ENCODE assay signal across 9 cellular contexts in the genomic region with DNA sequence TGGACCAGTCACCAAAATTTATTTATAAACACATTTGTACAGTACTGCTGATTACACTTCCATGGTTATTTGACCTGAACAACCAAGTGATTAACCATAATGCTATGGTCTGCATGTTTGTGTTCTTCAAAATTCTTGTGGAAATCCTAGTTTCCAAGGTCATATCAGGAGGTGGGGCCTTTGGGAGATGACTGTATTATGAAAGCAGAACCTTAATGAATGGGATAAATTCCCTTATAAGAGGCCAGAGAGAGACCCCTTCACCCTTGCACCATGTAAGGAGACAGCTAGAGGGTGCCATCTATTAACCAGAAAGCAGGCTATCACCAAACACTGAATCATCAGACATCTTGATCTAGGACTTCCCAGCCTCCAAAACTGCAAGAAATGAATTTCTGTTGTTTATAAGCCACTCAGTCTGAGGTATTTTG. TPM values are rescaled to one million over a fixed set of nuclear protein-coding genes. Genes with fewer than 3 reads are reported as not detected.
DNase-seq lines count a peak whose midpoint lies in the region; ATAC-seq, FAIRE-seq and TF ChIP-seq lines count a peak whose summit lies in the region.
"Had no signal": no experiment of that assay in that cellular context is flagged by ENCODE, and none has a peak within 500 bp of the region (broad histone marks: within the 10 kb centered on the region; RNA-seq: fewer than 3 reads in every experiment).

No MANE protein-coding gene starts in this region.

- FAIRE-seq in K562 (lab: Jason Lieb, UNC): peak; percentile 62

- H3K27me3 ChIP-seq in AG04450 (ENCODE audit: control insufficient read depth, insufficient read depth, low read length): no peaks in the 10 kb centered on the region
- no peaks in the 10 kb centered on the region for H3K27me3 ChIP-seq in K562 (ENCODE audit: control insufficient read depth in 2 of 2, insufficient read depth in 2 of 2, low read length in 2 of 2)

- H3K4me1 ChIP-seq in K562 (replicated peaks in 1 of 2; ENCODE audit: control insufficient read depth in 2 of 2, insufficient read depth in 2 of 2, low read length in 2 of 2): peaks cover 10 to 23% of the 10 kb centered on the region in 2 experiments; a peak in 4 of 5 replicates

- DNase-seq in AG04450 (ENCODE audit: low read depth, low spot score) (peak; percentile 26), Daoy (ENCODE audit: low read depth) (peak; percentile 15), NCI-H526 (lab: John Stamatoyannopoulos, UW) (peak; percentile 15 to 49), K562 (ENCODE audit: extremely low read depth in 1 of 4, low spot score in 3 of 4) (peak in 1 of 4 experiments; percentile 28), naive B cell (peak; percentile 33)

- H3K4me2 ChIP-seq in K562 (ENCODE audit: insufficient read depth, low read length): no peak overlapping the region

- TF ChIP-seq RAD21 in K562 (CRISPR knock-in tag; conservative IDR thresholded peaks at IDR 0.05 in 1 of 2, IDR thresholded peaks at IDR 0.05 in 1 of 2): peak; percentile 19 to 54; a peak in 3 of 4 replicates

- H2AFZ ChIP-seq in K562 (ENCODE audit: low read depth, low read length): no peak overlapping the region

- BruUV-seq in K562 (replicated peaks; lab: Mats Ljungman, UMichigan): TSS peak; percentile 46

- H3K9me3 ChIP-seq in AG04450 (ENCODE audit: control insufficient read depth, insufficient read depth, low read length) (no peaks in the 10 kb centered on the region; the same call in 1 of the 2 replicates), K562 (replicated peaks; ENCODE audit: control insufficient read depth, insufficient read depth, low read depth, low read length) (no peaks in the 10 kb centered on the region)

- in situ Hi-C loops in K562 (cut with MboI): no loop called here

- ATAC-seq in K562 (peak; percentile 40; the same call in 2 of the 3 replicates), naive B cell (ENCODE audit: low read depth in 2 of 2) (peak; percentile 38 to 41), HG03139 (IDR thresholded peaks at IDR 0.05; ENCODE audit: unreplicated experiment) (no peak), GM18517 (IDR thresholded peaks at IDR 0.05; ENCODE audit: unreplicated experiment) (no peak), HG02763 (IDR thresholded peaks at IDR 0.05; ENCODE audit: unreplicated experiment) (no peak)

- intact Hi-C loops in K562 (cut with micrococcal nuclease): loop anchor here (5.0 kb wide), 1 partner anchor 119 kb away; no protein-coding TSS in a partner anchor

- H3K4me3 ChIP-seq in AG04450 (ENCODE audit: low read depth, low read length): no peak overlapping the region
- no peak overlapping the region for H3K4me3 ChIP-seq in K562
- H3K4me3 ChIP-seq: lung had no signal

- no peak for TF ChIP-seq POLR2A in K562 (conservative IDR thresholded peaks at IDR 0.05)

- no peaks in the 10 kb centered on the region for H3K36me3 Mint-ChIP-seq in naive B cell

- CTCF ChIA-PET in AG04450 (lab: Charles Lee) (no interaction called here), K562 (lab: Yijun Ruan, JAX; ENCODE audit: low intra/inter-chr PET ratio) (no interaction called here)

- TF ChIP-seq CTCF in AG04450 (IDR thresholded peaks at IDR 0.05; ENCODE audit: low read depth, low read length) (peak; percentile 40), K562 (IDR thresholded peaks at IDR 0.05 in 2 of 3, conservative IDR thresholded peaks at IDR 0.05 in 1 of 3; ENCODE audit: insufficient read depth in 2 of 3, low read depth in 1 of 3, low read length in 3 of 3) (peak; percentile 43 to 56 (median 45); a peak in 5 of 6 replicates)

- H3K27ac ChIP-seq in AG04450 (ENCODE audit: low read depth, low read length) (no peak overlapping the region), K562 (ENCODE audit: extremely low read depth, low read depth, low read length) (no peak overlapping the region)

- H3K9ac ChIP-seq in K562 (ENCODE audit: insufficient read depth in 1 of 2, low read depth in 2 of 2, low read length in 2 of 2): no peak overlapping the region

- no peaks in the 10 kb centered on the region for H3K36me3 ChIP-seq in K562 (ENCODE audit: control insufficient read depth, insufficient read depth, low read length)

- H3K4me3 Mint-ChIP-seq in naive B cell: peak overlapping the region; percentile 15 to 95 (median 80)

- H3K9me3 Mint-ChIP-seq in naive B cell: peaks cover 0 to 3% (median 0%) of the 10 kb centered on the region in 7 donors

- H3K27ac Mint-ChIP-seq in naive B cell: peak overlapping the region; percentile 28 to 95 (median 63)

- TF ChIP-seq EP300 in K562 (IDR thresholded peaks at IDR 0.05; ENCODE audit: low read length): no peak

- H3K27me3 Mint-ChIP-seq in naive B cell: no peaks in the 10 kb centered on the region

- POLR2A ChIA-PET in AG04450 (lab: Yijun Ruan, JAX) (interaction anchor here (1.2 kb wide), 1 partner anchor 28 kb away, joined by 3 read pairs; a partner anchor contains a TSS), K562 (lab: Yijun Ruan, JAX) (interaction anchor here (0.6 kb wide), 1 partner anchor 1371 kb away, joined by 3 read pairs; no protein-coding TSS in a partner anchor)

- H3K9me1 ChIP-seq in K562 (ENCODE audit: control insufficient read depth, insufficient read depth, low read length): no peaks in the 10 kb centered on the region

- peaks cover 2% of the 10 kb centered on the region; the same call in 1 of the 2 replicates for H4K20me1 ChIP-seq in K562 (replicated peaks; ENCODE audit: control insufficient read depth, insufficient read depth, low read length)

- H3K79me2 ChIP-seq in K562 (ENCODE audit: control insufficient read depth, insufficient read depth, low read length): peaks cover 3% of the 10 kb centered on the region; the same call in 1 of the 3 replicates

- peaks cover 28 to 40% (median 32%) of the 10 kb centered on the region in 3 donors for H3K4me1 Mint-ChIP-seq in naive B cell

TF ChIP-seq in K562, 482 proteins besides CTCF, POLR2A, EP300 and RAD21:
- TF ChIP-seq SMARCA5 (IDR thresholded peaks at IDR 0.05) (no peak), CTBP1 (IDR thresholded peaks at IDR 0.05; ENCODE audit: borderline replicate concordance) (peak; percentile 14; the same call in 1 of the 2 replicates)
- TF ChIP-seq, protein P1, sequence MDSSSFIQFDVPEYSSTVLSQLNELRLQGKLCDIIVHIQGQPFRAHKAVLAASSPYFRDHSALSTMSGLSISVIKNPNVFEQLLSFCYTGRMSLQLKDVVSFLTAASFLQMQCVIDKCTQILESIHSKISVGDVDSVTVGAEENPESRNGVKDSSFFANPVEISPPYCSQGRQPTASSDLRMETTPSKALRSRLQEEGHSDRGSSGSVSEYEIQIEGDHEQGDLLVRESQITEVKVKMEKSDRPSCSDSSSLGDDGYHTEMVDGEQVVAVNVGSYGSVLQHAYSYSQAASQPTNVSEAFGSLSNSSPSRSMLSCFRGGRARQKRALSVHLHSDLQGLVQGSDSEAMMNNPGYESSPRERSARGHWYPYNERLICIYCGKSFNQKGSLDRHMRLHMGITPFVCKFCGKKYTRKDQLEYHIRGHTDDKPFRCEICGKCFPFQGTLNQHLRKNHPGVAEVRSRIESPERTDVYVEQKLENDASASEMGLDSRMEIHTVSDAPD (CRISPR knock-in tag; IDR thresholded peaks at IDR 0.05): no peak

RNA-seq across cellular contexts. Expression of a gene that starts 1.9 kb away (rescaled TPM):
- polyA plus RNA-seq in AG04450 (2011; rRNA removed) (5.4 and 7.6 TPM in 2 replicates), K562 (2011; rRNA removed) (1.3 and 1.4 TPM in 2 replicates), K562 (2014; fragmentation: Illumina TruSeq; extraction: Trizol) (3.0 and 5.6 TPM in 2 replicates), K562 (2014; fragmentation: Nextera tagmentation; extraction: Ambion mirVana) (1 to 10 TPM; 3.0 to 3.2 TPM), K562 (2014; rRNA removed) (1.4 and 5.9 TPM in 2 replicates), naive B cell (ENCODE audit: low read depth in 6 of 6) (10 to 100 TPM; 11.2 to 38.5 (median 19.0) TPM)
- polyA minus RNA-seq in AG04450 (2011; rRNA and poly(A)+ RNA removed): 5.6 and 8.1 TPM in 2 replicates
- 5.7 and 8.8 TPM in 2 replicates for total RNA-seq in Daoy (2014; rRNA removed; shearing (Covaris generic))
- 6.0 and 20.4 TPM in 2 replicates for total RNA-seq in K562 (2011; cell fraction: chromatin; rRNA removed; ENCODE audit: low replicate concordance)
- total RNA-seq in K562 (2011; cell fraction: nucleolus; rRNA removed): 1.8 and 4.1 TPM in 2 replicates
- 4.1 and 4.6 TPM in 2 replicates for total RNA-seq in K562 (2011; cell fraction: nucleoplasm; rRNA removed)
- total RNA-seq in K562 (2014; rRNA removed) (2.8 and 2.9 TPM in 2 replicates), K562 (2014; rRNA removed; fragmentation: Illumina TruSeq; extraction: Trizol) (5.7 and 7.9 TPM in 2 replicates), K562 (2015; rRNA removed; fragmentation: Illumina TruSeq; extraction: Trizol) (4.1 and 5.1 TPM in 2 replicates), K562 (2021) (5.0 and 7.3 TPM in 2 replicates)
- polyA plus RNA-seq in K562 (2011; cell fraction: cytosol; rRNA removed): 0.49 and 0.83 TPM in 2 replicates
- 1.5 and 1.7 TPM in 2 replicates for polyA plus RNA-seq in K562 (2011; cell fraction: nucleus; rRNA removed)
- 2.3 and 2.9 TPM in 2 replicates for polyA plus RNA-seq in K562 (2012)
- 2.9 and 6.4 TPM in 2 replicates for polyA minus RNA-seq in K562 (2011; rRNA and poly(A)+ RNA removed)
- 1.8 and 3.0 TPM in 2 replicates for polyA minus RNA-seq in K562 (2011; cell fraction: cytosol; rRNA and poly(A)+ RNA removed)
- 4.8 and 13.6 TPM in 2 replicates for polyA minus RNA-seq in K562 (2011; cell fraction: nucleus; rRNA and poly(A)+ RNA removed)

RNA-seq across cellular contexts. Expression of a gene that starts 28.3 kb away (rescaled TPM):
- polyA plus RNA-seq in AG04450 (2011; rRNA removed) (77.8 and 123 TPM in 2 replicates), K562 (2011; rRNA removed) (45.7 and 59.8 TPM in 2 replicates), K562 (2014; fragmentation: Illumina TruSeq; extraction: Trizol) (47.4 and 56.3 TPM in 2 replicates), K562 (2014; fragmentation: Nextera tagmentation; extraction: Ambion mirVana) (10 to 100 TPM; 20.9 to 26.3 TPM), K562 (2014; rRNA removed) (63.1 and 63.6 TPM in 2 replicates), naive B cell (ENCODE audit: low read depth in 6 of 6) (10 to 100 TPM; 54.0 to 79.2 (median 61.9) TPM)
- polyA minus RNA-seq in AG04450 (2011; rRNA and poly(A)+ RNA removed): 13.0 and 29.6 TPM in 2 replicates
- 79.7 and 104 TPM in 2 replicates for total RNA-seq in Daoy (2014; rRNA removed; shearing (Covaris generic))
- 11.5 and 48.1 TPM in 2 replicates for total RNA-seq in K562 (2011; cell fraction: chromatin; rRNA removed; ENCODE audit: low replicate concordance)
- 16.4 and 16.5 TPM in 2 replicates for total RNA-seq in K562 (2011; cell fraction: nucleolus; rRNA removed)
- 29.3 and 45.6 TPM in 2 replicates for total RNA-seq in K562 (2011; cell fraction: nucleoplasm; rRNA removed)
- total RNA-seq in K562 (2014; rRNA removed) (19.5 and 24.0 TPM in 2 replicates), K562 (2014; rRNA removed; fragmentation: Illumina TruSeq; extraction: Trizol) (56.3 and 58.4 TPM in 2 replicates), K562 (2015; rRNA removed; fragmentation: Illumina TruSeq; extraction: Trizol) (48.4 and 52.8 TPM in 2 replicates), K562 (2021) (33.6 and 34.3 TPM in 2 replicates)
- 10.4 and 17.3 TPM in 2 replicates for polyA plus RNA-seq in K562 (2011; cell fraction: cytosol; rRNA removed)
- 10.6 and 17.8 TPM in 2 replicates for polyA plus RNA-seq in K562 (2011; cell fraction: nucleus; rRNA removed)
- polyA plus RNA-seq in K562 (2012): 27.4 and 32.0 TPM in 2 replicates
- 30.4 and 39.1 TPM in 2 replicates for polyA minus RNA-seq in K562 (2011; rRNA and poly(A)+ RNA removed)
- polyA minus RNA-seq in K562 (2011; cell fraction: cytosol; rRNA and poly(A)+ RNA removed): 10.3 and 12.0 TPM in 2 replicates
- polyA minus RNA-seq in K562 (2011; cell fraction: nucleus; rRNA and poly(A)+ RNA removed): 6.5 and 10.8 TPM in 2 replicates

Comparison
In these comparisons a context has a peak if more than half of its experiments do, and no peak if none do; other contexts are left out.
1. ATAC-seq: peak in K562 (single experiment) and naive B cell (2 of 2); none in HG03139 (single experiment), GM18517 (single experiment) and HG02763 (single experiment).